In the genomic region with DNA sequence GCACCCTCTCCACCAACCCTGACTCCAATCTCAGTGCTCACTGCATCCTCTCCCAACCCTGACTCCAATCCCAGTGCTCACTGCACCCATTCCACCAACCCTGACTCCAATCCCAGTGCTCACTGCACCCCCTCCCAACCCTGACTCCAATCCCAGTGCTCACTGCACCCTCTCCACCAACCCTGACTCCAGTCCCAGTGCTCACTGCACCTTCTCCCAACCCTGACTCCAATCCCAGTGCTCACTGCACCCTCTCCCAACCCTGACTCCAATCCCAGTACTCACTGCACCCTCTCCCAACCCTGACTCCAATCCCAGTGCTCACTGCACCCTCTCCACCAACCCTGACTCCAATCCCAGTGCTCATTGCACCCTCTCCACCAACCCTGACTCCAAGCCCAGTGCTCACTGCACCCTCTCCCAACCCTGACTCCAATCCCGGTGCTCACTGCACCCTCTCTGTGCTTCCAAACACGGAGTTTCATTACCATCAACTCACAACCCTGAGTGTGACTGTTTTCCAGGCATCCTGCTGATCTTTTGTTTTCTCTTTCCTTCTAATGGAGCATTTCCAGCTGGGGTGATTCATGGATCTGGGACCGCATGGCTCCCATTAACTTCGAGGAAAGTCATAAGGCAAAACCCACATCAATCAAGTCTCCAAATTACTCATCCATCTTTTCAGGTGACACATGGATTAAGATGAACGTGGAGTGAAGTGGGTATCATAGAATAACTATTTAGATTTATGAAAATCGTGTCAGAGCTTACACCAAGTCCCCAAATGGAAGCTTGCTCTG, we compare ENCODE assay signal across 8 cellular contexts.
DNase-seq lines count a peak whose midpoint lies in the region; ATAC-seq, FAIRE-seq and TF ChIP-seq lines count a peak whose summit lies in the region.
"Not testable (repeated sequence)": the region's sequence is repeated elsewhere in the genome, so short reads cannot be mapped to it uniquely, and the experiment has no call there.

No MANE protein-coding gene starts in this region.

- TF ChIP-seq CTCF in AG09319 (IDR thresholded peaks at IDR 0.05; ENCODE audit: low read depth, low read length); astrocyte (IDR thresholded peaks at IDR 0.05; ENCODE audit: insufficient read depth, low read depth, low read length): not testable (repeated sequence)

- not testable (repeated sequence) for H3K9me3 Mint-ChIP-seq in astrocyte (ENCODE audit: unreplicated experiment)

- H3K9me2 ChIP-seq in GM23248 (ENCODE audit: insufficient read depth): not testable (repeated sequence)

- H2AFZ ChIP-seq in GM23248; astrocyte (ENCODE audit: low read depth, low read length): not testable (repeated sequence)

- H3K27me3 ChIP-seq in GM23248 (replicated peaks; ENCODE audit: insufficient read depth) (peaks cover 53% of the 10 kb centered on the region), astrocyte (ENCODE audit: insufficient read depth, low read length) (peaks cover 18% of the 10 kb centered on the region)

- in situ Hi-C loops in GM23248 (cut with MboI): not testable (repeated sequence)

- H3K27ac Mint-ChIP-seq in astrocyte (ENCODE audit: unreplicated experiment): not testable (repeated sequence)

- H3K9me3 ChIP-seq in GM23248 (ENCODE audit: low read depth); astrocyte (ENCODE audit: insufficient read depth, low read depth, low read length): not testable (repeated sequence)

- TF ChIP-seq RAD21 in Ishikawa (IDR thresholded peaks at IDR 0.05; ENCODE audit: low read depth): not testable (repeated sequence)

- not testable (repeated sequence) for H3K36me3 Mint-ChIP-seq in astrocyte (ENCODE audit: low read depth, unreplicated experiment)

- H3K9ac ChIP-seq in GM23248; astrocyte (ENCODE audit: low read length): not testable (repeated sequence)

- DNase-seq in AG09319 (ENCODE audit: extremely low read depth, low read depth) (peak; percentile 7), GM23248 (peak; percentile 85), RPMI7951 (ENCODE audit: low read depth) (peak; percentile 90), astrocyte (ENCODE audit: low read depth) (peak; percentile 78), kidney glomerular epithelial cell (lab: John Stamatoyannopoulos, UW) (peak; percentile 72)
- DNase-seq in stimulated activated CD4-positive, alpha-beta T cell treated with anti-CD3 and anti-CD28 coated beads, Interleukin-1b, Interleukin-23, amount 100 ng/mL, for 48 hours: peak; percentile 14

- FAIRE-seq in astrocyte (lab: Jason Lieb, UNC): peak; percentile 81

- H3K4me1 ChIP-seq in GM23248 (ENCODE audit: insufficient read depth); astrocyte (ENCODE audit: insufficient read depth, low read length): not testable (repeated sequence)

- not testable (repeated sequence) for H3K4me3 Mint-ChIP-seq in astrocyte (ENCODE audit: unreplicated experiment)

- not testable (repeated sequence) for TF ChIP-seq EP300 in Ishikawa (IDR thresholded peaks at IDR 0.05; ENCODE audit: borderline replicate concordance)

- not testable (repeated sequence) for H3K36me3 ChIP-seq in GM23248 (ENCODE audit: low read depth); astrocyte (ENCODE audit: insufficient read depth, low read length)

- H4K20me1 ChIP-seq in GM23248 (ENCODE audit: insufficient read depth); astrocyte (ENCODE audit: insufficient read depth, low read length): not testable (repeated sequence)

- not testable (repeated sequence) for H3K27ac ChIP-seq in GM23248; astrocyte (ENCODE audit: low read depth, low read length)

- ATAC-seq in esophagus mucosa: peak; percentile 37

- H3K27me3 Mint-ChIP-seq in astrocyte (ENCODE audit: low read depth, unreplicated experiment): peaks cover 20% of the 10 kb centered on the region

- not testable (repeated sequence) for H3K4me1 Mint-ChIP-seq in astrocyte (ENCODE audit: low read depth, unreplicated experiment)

- H3F3A ChIP-seq in GM23248 (ENCODE audit: insufficient read depth): not testable (repeated sequence)

- not testable (repeated sequence) for H3K79me2 ChIP-seq in GM23248 (ENCODE audit: insufficient read depth); astrocyte (ENCODE audit: insufficient read depth, low read length)

- not testable (repeated sequence) for H3K4me2 ChIP-seq in GM23248 (ENCODE audit: unreplicated experiment)
- peak overlapping the region; percentile 71 for H3K4me2 ChIP-seq in astrocyte (ENCODE audit: low read length)

- 1% methylated on average over 6 of the region's 6 CpGs for WGBS in GM23248 (ENCODE audit: low coverage in 1 of 2, low lambda C conversion rate in 2 of 2, missing lambda C conversion rate in 2 of 2), 2 experiments

- not testable (repeated sequence) for H3K4me3 ChIP-seq in GM23248; astrocyte (ENCODE audit: insufficient read depth, low read depth, low read length)

TF ChIP-seq in Ishikawa, 13 proteins besides CTCF, POLR2A, EP300 and RAD21:
- TF ChIP-seq, protein P1, sequence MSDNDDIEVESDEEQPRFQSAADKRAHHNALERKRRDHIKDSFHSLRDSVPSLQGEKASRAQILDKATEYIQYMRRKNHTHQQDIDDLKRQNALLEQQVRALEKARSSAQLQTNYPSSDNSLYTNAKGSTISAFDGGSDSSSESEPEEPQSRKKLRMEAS (IDR thresholded peaks at IDR 0.05): 0 out of 2 replicates have a peak, but pooled peaks have one; percentile 19

Comparison
In these comparisons a context has a peak if more than half of its experiments do, and no peak if none do; other contexts are left out.
1. DNase-seq: peak in every context shown above with its lines; median percentile 90 in RPMI7951; 85 in GM23248; 78 in astrocyte; 72 in kidney glomerular epithelial cell; 14 in stimulated activated CD4-positive, alpha-beta T cell treated with anti-CD3 and anti-CD28 coated beads, Interleukin-1b, Interleukin-23, amount 100 ng/mL, for 48 hours; 7 in AG09319.